ENCODE assay signal across 23 cellular contexts in genomic region chr21:39727401-39728120, GRCh38.
"Had no signal": no experiment of that assay in that cellular context is flagged by ENCODE, and none has a peak within 500 bp of the region (broad histone marks: within the 10 kb centered on the region; RNA-seq: fewer than 3 reads in every experiment).

No MANE protein-coding gene starts in this region.

- H3K9me3 ChIP-seq: suprapubic skin, testis, thoracic aorta, thyroid gland, tibial nerve, transverse colon, upper lobe of left lung, upper lobe of right lung, uterus, vagina had no signal

- H3K4me3 ChIP-seq: stomach, suprapubic skin, testis, thoracic aorta, thyroid gland, tibial artery, tibial nerve, transverse colon, upper lobe of left lung, upper lobe of right lung, uterus, vagina had no signal

- H3K27ac ChIP-seq: stomach, suprapubic skin, testis, thoracic aorta, thyroid gland, tibial artery, tibial nerve, transverse colon, upper lobe of left lung, upper lobe of right lung, uterus, vagina had no signal

- H3K36me3 ChIP-seq: stomach, suprapubic skin, thoracic aorta, thyroid gland, tibial artery, tibial nerve, transverse colon, upper lobe of left lung, upper lobe of right lung, uterus, vagina had no signal

- H3K27me3 ChIP-seq: stomach, suprapubic skin, testis, thyroid gland, tibial nerve, transverse colon, upper lobe of left lung, upper lobe of right lung, uterus, vagina had no signal

- H3K4me1 ChIP-seq: stomach, suprapubic skin, testis, thyroid gland, tibial artery, transverse colon, upper lobe of left lung, upper lobe of right lung, uterus, vagina had no signal

- DNase-seq: stimulated activated CD4-positive, alpha-beta T cell treated with anti-CD3 and anti-CD28 coated beads, Interleukin-2, amount 100 ng/mL, for 48 hours; stimulated activated CD4-positive, alpha-beta T cell treated with anti-CD3 and anti-CD28 coated beads, Interleukin-4, amount 100 ng/mL, for 1 hour; stimulated activated CD4-positive, alpha-beta T cell treated with anti-CD3 and anti-CD28 coated beads, Interleukin-4, amount 100 ng/mL, for 24 hours; stimulated activated CD4-positive, alpha-beta T cell treated with anti-CD3 and anti-CD28 coated beads, Interleukin-4, amount 100 ng/mL, for 4 hours; stimulated activated CD8-positive, alpha-beta memory T cell treated with anti-CD3 and anti-CD28 coated beads, Interleukin-4, amount 100 ng/mL, for 48 hours; stimulated activated naive B cell treated with anti-CD40 and anti-IgM and Interleukin-4, amounts not matched to agents 10 μg/mL and 1 μg/mL and 100 μg/mL, for 72 hours; stimulated activated naive CD4-positive, alpha-beta T cell; stimulated activated naive CD4-positive, alpha-beta T cell treated with Interleukin-2 at 50 U/mL for 16 hours; stimulated activated naive CD8-positive, alpha-beta T cell treated with anti-CD3 and anti-CD28 coated beads, Interleukin-15, amount 100 ng/mL, for 72 hours; stimulated activated naive CD8-positive, alpha-beta T cell treated with anti-CD3 and anti-CD28 coated beads, Interleukin-15, Interleukin-2, amounts not matched to agents 100 U/mL and 50 U/mL, for 24 hours; stomach; substantia nigra; testis; thyroid gland; tibial artery; transverse colon; upper lobe of left lung; upper lobe of right lung; uterus had no signal
